Comparison of ENCODE assay signal across 32 cellular contexts in the genomic region with DNA sequence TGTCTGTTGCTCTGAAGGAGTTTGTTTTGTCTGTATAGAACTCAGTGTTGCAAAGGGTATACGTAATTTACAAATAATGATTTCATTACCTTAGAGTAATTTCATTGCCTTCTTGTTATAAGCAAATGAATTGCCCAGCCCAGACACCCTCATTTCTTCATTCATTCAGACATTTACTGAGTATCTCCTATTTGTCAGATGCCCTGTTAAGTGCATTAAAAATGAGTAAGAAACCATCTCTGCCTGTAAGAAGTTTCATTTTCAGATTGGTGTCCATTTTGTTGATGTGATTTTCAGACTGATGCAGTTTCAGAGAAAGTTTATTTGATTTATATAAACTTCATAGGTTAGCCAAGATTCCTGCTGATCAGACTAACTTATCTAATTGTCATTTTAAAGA.
"Had no signal": no experiment of that assay in that cellular context is flagged by ENCODE, and none has a peak within 500 bp of the region (broad histone marks: within the 10 kb centered on the region; RNA-seq: fewer than 3 reads in every experiment).

No MANE protein-coding gene starts in this region.

- H3K9me3 ChIP-seq: esophagus muscularis mucosa, gastroesophageal sphincter, left lung, prostate gland, right atrium auricular region, suprapubic skin, upper lobe of right lung, uterus had no signal

- H3K36me3 ChIP-seq: esophagus muscularis mucosa, gastroesophageal sphincter, heart right ventricle, left lung, neural progenitor cell, prostate gland, right atrium auricular region, suprapubic skin, transverse colon, upper lobe of right lung, uterus had no signal

- H3K27ac Mint-ChIP-seq: dendritic cell treated with granulocyte-macrophage colony-stimulating factor and Interleukin-4, amounts not matched to agents 40 ng/mL and 50 ng/mL, for 4 days; endodermal cell; naive thymus-derived CD4-positive, alpha-beta T cell; nephron; neural progenitor cell; stimulated activated naive CD8-positive, alpha-beta T cell treated with anti-CD3 and anti-CD28 coated beads, Interleukin-15, amount 100 ng/mL, for 72 hours had no signal

- FAIRE-seq: endothelial cell of umbilical vein, islet of Langerhans had no signal

- H2AFZ ChIP-seq: neural progenitor cell had no signal

- H3K4me1 Mint-ChIP-seq: endodermal cell; naive thymus-derived CD4-positive, alpha-beta T cell; nephron; neural progenitor cell; stimulated activated naive CD8-positive, alpha-beta T cell treated with anti-CD3 and anti-CD28 coated beads, Interleukin-15, amount 100 ng/mL, for 72 hours had no signal

- H3K4me2 ChIP-seq: neural progenitor cell, smooth muscle cell had no signal

- H3K9ac ChIP-seq: neural progenitor cell had no signal

- H3K36me3 Mint-ChIP-seq: naive thymus-derived CD4-positive, alpha-beta T cell; neural progenitor cell had no signal

- H3K4me3 ChIP-seq: esophagus muscularis mucosa, gastroesophageal sphincter, heart right ventricle, left lung, neural progenitor cell, prostate gland, right atrium auricular region, smooth muscle cell, suprapubic skin, transverse colon, upper lobe of right lung, uterus had no signal

- H3K4me3 Mint-ChIP-seq: dendritic cell treated with granulocyte-macrophage colony-stimulating factor and Interleukin-4, amounts not matched to agents 40 ng/mL and 50 ng/mL, for 4 days; endodermal cell; naive thymus-derived CD4-positive, alpha-beta T cell; nephron; neural progenitor cell; stimulated activated naive CD8-positive, alpha-beta T cell treated with anti-CD3 and anti-CD28 coated beads, Interleukin-15, amount 100 ng/mL, for 72 hours had no signal

- DNase-seq: effector CD8-positive, alpha-beta T cell; endodermal cell; foreskin keratinocyte; heart right ventricle; hippocampal formation; left cardiac atrium; left lung; mesendoderm; midbrain; naive thymus-derived CD4-positive, alpha-beta T cell; nucleus accumbens; stimulated activated CD4-positive, alpha-beta T cell treated with anti-CD3 and anti-CD28 coated beads, Interleukin-12 subunit alpha, Interleukin-12 subunit beta, amount 100 ng/mL, for 4 hours; stimulated activated CD4-positive, alpha-beta T cell treated with anti-CD3 and anti-CD28 coated beads, Interleukin-1b, Interleukin-23, amount 100 ng/mL, for 48 hours; stimulated activated CD4-positive, alpha-beta T cell treated with anti-CD3 and anti-CD28 coated beads, Interleukin-4, amount 100 ng/mL, for 1 hour; stimulated activated CD8-positive, alpha-beta memory T cell treated with anti-CD3 and anti-CD28 coated beads, Interleukin-4, amount 100 ng/mL, for 48 hours; stimulated activated naive CD4-positive, alpha-beta T cell; stimulated activated naive CD8-positive, alpha-beta T cell treated with anti-CD3 and anti-CD28 coated beads, Interleukin-15, amount 100 ng/mL, for 72 hours; transverse colon; upper lobe of right lung; uterus had no signal

- H3K4me1 ChIP-seq: esophagus muscularis mucosa, gastroesophageal sphincter, heart right ventricle, left lung, neural progenitor cell, prostate gland, right atrium auricular region, suprapubic skin, transverse colon, upper lobe of right lung, uterus had no signal

- H3K27ac ChIP-seq: esophagus muscularis mucosa, foreskin keratinocyte, gastroesophageal sphincter, heart right ventricle, left lung, neural progenitor cell, prostate gland, right atrium auricular region, suprapubic skin, transverse colon, upper lobe of right lung, uterus had no signal

- ATAC-seq: foreskin keratinocyte; gastroesophageal sphincter; heart right ventricle; left cardiac atrium; left lung; naive thymus-derived CD4-positive, alpha-beta T cell; sciatic nerve; stimulated activated naive CD8-positive, alpha-beta T cell treated with anti-CD3 and anti-CD28 coated beads, Interleukin-15, amount 100 ng/mL, for 72 hours; upper lobe of right lung had no signal

- H3K27me3 Mint-ChIP-seq: dendritic cell treated with granulocyte-macrophage colony-stimulating factor and Interleukin-4, amounts not matched to agents 40 ng/mL and 50 ng/mL, for 4 days; naive thymus-derived CD4-positive, alpha-beta T cell; stimulated activated naive CD8-positive, alpha-beta T cell treated with anti-CD3 and anti-CD28 coated beads, Interleukin-15, amount 100 ng/mL, for 72 hours had no signal

- H3K27me3 ChIP-seq: esophagus muscularis mucosa, foreskin keratinocyte, gastroesophageal sphincter, heart right ventricle, left lung, neural progenitor cell, right atrium auricular region, suprapubic skin, transverse colon, upper lobe of right lung, uterus had no signal

- H3K9me3 Mint-ChIP-seq: endodermal cell, nephron had no signal
